16 cellular contexts compared by ENCODE assay signal in genomic region chr1:241074507-241074906, GRCh38.
"Had no signal": no experiment of that assay in that cellular context is flagged by ENCODE, and none has a peak within 500 bp of the region (broad histone marks: within the 10 kb centered on the region; RNA-seq: fewer than 3 reads in every experiment).

No MANE protein-coding gene starts in this region.

- H3K4me1 ChIP-seq: colonic mucosa, gastroesophageal sphincter, pancreas, stomach had no signal

- H3K4me3 Mint-ChIP-seq: activated CD4-positive, alpha-beta memory T cell treated with anti-CD3 and anti-CD28 coated beads, Interleukin-2, amount 10 ng/mL, durations not matched to agents 7 days and 5 days; activated CD4-positive, alpha-beta T cell treated with anti-CD3 and anti-CD28 coated beads for 36 hours; activated naive CD8-positive, alpha-beta T cell treated with anti-CD3 and anti-CD28 coated beads for 36 hours; T-helper 2 cell treated with Interferon-gamma antibody and Interleukin-4, amounts not matched to agents 5 μg/mL and 100 μg/mL, for 36 hours had no signal

- H3K27ac Mint-ChIP-seq: activated CD4-positive, alpha-beta memory T cell treated with anti-CD3 and anti-CD28 coated beads, Interleukin-2, amount 10 ng/mL, durations not matched to agents 7 days and 5 days; activated CD4-positive, alpha-beta T cell treated with anti-CD3 and anti-CD28 coated beads for 36 hours; activated naive CD8-positive, alpha-beta T cell treated with anti-CD3 and anti-CD28 coated beads for 36 hours; T-helper 2 cell treated with Interferon-gamma antibody and Interleukin-4, amounts not matched to agents 5 μg/mL and 100 μg/mL, for 36 hours had no signal

- H3K9me3 Mint-ChIP-seq: activated naive CD8-positive, alpha-beta T cell treated with anti-CD3 and anti-CD28 coated beads for 36 hours had no signal

- H3K9me3 ChIP-seq: colonic mucosa, gastroesophageal sphincter, pancreas, stomach had no signal

- H3K4me1 Mint-ChIP-seq: activated CD4-positive, alpha-beta memory T cell treated with anti-CD3 and anti-CD28 coated beads, Interleukin-2, amount 10 ng/mL, durations not matched to agents 7 days and 5 days; activated CD4-positive, alpha-beta T cell treated with anti-CD3 and anti-CD28 coated beads for 36 hours; activated naive CD8-positive, alpha-beta T cell treated with anti-CD3 and anti-CD28 coated beads for 36 hours had no signal

- H3K36me3 ChIP-seq: colonic mucosa, gastroesophageal sphincter, pancreas, stomach had no signal

- ATAC-seq: activated CD4-positive, alpha-beta T cell treated with anti-CD3 and anti-CD28 coated beads for 36 hours; gastroesophageal sphincter; pancreas had no signal

- H3K27ac ChIP-seq: colonic mucosa, gastroesophageal sphincter, hepatocyte, pancreas, skin epidermis, stomach had no signal

- H3K4me3 ChIP-seq: colonic mucosa, gastroesophageal sphincter, hepatocyte, pancreas, skin epidermis, stomach had no signal

- DNase-seq: activated CD4-positive, alpha-beta memory T cell treated with anti-CD3 and anti-CD28 coated beads, Interleukin-2, amount 10 ng/mL, durations not matched to agents 7 days and 5 days; activated CD4-positive, alpha-beta T cell treated with anti-CD3 and anti-CD28 coated beads for 36 hours; activated gamma-delta T cell treated with Interleukin-2 at 50 U/mL for 16 hours; activated naive CD8-positive, alpha-beta T cell treated with anti-CD3 and anti-CD28 coated beads for 36 hours; activated T-cell treated with anti-CD3 and anti-CD28 coated beads, Interleukin-2, amount 50 U/mL, for 48 hours; anterior cingulate cortex; colonic mucosa; kidney glomerular epithelial cell; pancreas; retina; stimulated activated CD4-positive, alpha-beta T cell treated with anti-CD3 and anti-CD28 coated beads, Interleukin-4, amount 100 ng/mL, for 4 hours; stomach had no signal

- H3K27me3 ChIP-seq: colonic mucosa, gastroesophageal sphincter, hepatocyte, pancreas, stomach had no signal

- H3K27me3 Mint-ChIP-seq: activated CD4-positive, alpha-beta memory T cell treated with anti-CD3 and anti-CD28 coated beads, Interleukin-2, amount 10 ng/mL, durations not matched to agents 7 days and 5 days; activated CD4-positive, alpha-beta T cell treated with anti-CD3 and anti-CD28 coated beads for 36 hours; activated naive CD8-positive, alpha-beta T cell treated with anti-CD3 and anti-CD28 coated beads for 36 hours had no signal

- H3K36me3 Mint-ChIP-seq: activated naive CD8-positive, alpha-beta T cell treated with anti-CD3 and anti-CD28 coated beads for 36 hours had no signal
